Comparison of ENCODE assay signal across 9 cellular contexts in the genomic region with DNA sequence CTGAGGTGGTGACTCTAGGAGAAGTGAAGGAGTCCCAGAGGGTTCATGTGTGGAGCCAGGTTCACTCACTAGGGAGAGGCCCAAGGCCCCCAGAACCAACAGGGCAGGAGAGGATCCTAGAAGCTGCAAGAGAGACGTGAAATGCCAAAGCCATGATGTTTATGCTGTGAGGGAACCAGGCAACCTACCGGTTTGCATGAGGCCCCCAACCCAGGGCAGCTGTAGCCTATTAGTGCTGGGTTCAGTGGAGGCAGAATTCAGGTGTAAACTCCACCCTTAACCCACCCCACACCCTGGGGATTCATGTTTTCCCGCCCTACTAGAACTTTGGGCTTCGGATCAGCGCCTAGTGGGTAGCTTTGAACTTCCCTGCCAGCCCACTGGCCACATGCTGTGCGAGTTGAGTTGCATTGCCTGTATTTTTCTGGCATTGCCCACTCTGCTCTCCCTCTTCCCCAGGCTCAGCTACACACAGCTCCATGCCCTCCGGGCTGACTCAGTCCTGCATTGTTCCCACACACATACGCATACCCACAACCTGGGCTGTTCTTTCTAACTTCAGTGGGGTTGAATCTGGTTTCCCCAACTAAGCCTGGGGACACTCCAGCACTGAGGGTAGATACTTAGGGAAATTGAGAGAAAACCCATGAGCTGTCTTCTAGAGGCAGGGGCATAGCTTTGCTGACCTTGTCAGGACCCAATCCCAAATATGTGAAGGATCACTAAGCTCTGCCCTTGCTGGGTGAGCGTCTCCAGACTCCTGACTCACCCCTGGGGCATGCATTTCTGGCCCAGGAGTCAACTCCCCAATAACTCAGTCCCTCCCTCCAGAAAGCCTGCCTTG. TPM values are rescaled to one million over a fixed set of nuclear protein-coding genes. Genes with fewer than 3 reads are reported as not detected.
A peak's percentile ranks its signal among the peaks of the same experiment; 100 is the strongest.
DNase-seq lines count a peak whose midpoint lies in the region; ATAC-seq, FAIRE-seq and TF ChIP-seq lines count a peak whose summit lies in the region.
"Had no signal": no experiment of that assay in that cellular context is flagged by ENCODE, and none has a peak within 500 bp of the region (broad histone marks: within the 10 kb centered on the region; RNA-seq: fewer than 3 reads in every experiment).

No MANE protein-coding gene starts in this region.

- FAIRE-seq in HepG2 (lab: Jason Lieb, UNC), result no peak

- no peaks in the 10 kb centered on the region for H3K9me2 ChIP-seq in PC-9 (ENCODE audit: insufficient read depth)

- POLR2A ChIA-PET in CD4-positive, alpha-beta T cell (lab: Charles Lee), result interaction anchor here (1.4 kb wide), 1 partner anchor 15 kb away, joined by 3 read pairs; no protein-coding TSS in a partner anchor
- POLR2A ChIA-PET in PC-9 (lab: Charles Lee; ENCODE audit: unreplicated experiment) (interaction anchor here (0.6 kb wide), 3 partner anchors 23 to 61 kb away, joined by 3 to 18 read pairs (median 5); partner anchors contain the start of gene SS18L2), HepG2 (lab: Yijun Ruan, JAX) (interaction anchor here (0.8 to 1.7 kb wide), 3 partner anchors 51 to 105 kb away, joined by 3 to 8 read pairs (median 4); partner anchors contain the start of genes NKTR and SS18L2)

- H3K27ac ChIP-seq in CD4-positive, alpha-beta T cell (ENCODE audit: low read depth, low read length), result no peak overlapping the region
- H3K27ac ChIP-seq in PC-9 (peak overlapping the region; percentile 65), neutrophil (peak overlapping the region; percentile 91), upper lobe of right lung (no peak overlapping the region), HepG2 (ENCODE audit: extremely low read length, insufficient read depth, low read length) (no peak overlapping the region)

- no peak overlapping the region for H3K9ac ChIP-seq in HepG2 (ENCODE audit: insufficient read depth, low read depth, low read length)

- no peaks in the 10 kb centered on the region for H3K9me3 Mint-ChIP-seq in CD4-positive, alpha-beta T cell
- no peaks in the 10 kb centered on the region for H3K9me3 Mint-ChIP-seq in endothelial cell (ENCODE audit: unreplicated experiment)

- CTCF ChIA-PET in CD4-positive, alpha-beta T cell (lab: Charles Lee), result interaction anchor here (1.1 kb wide), 1 partner anchor 60 kb away, joined by 3 read pairs; no protein-coding TSS in a partner anchor
- CTCF ChIA-PET in PC-9 (lab: Charles Lee) (interaction anchor here (0.5 to 0.9 kb wide), 3 partner anchors 51 to 1919 kb away, joined by 3 to 17 read pairs (median 3); partner anchors contain the start of gene NKTR), HepG2 (lab: Yijun Ruan, JAX; ENCODE audit: low intra/inter-chr PET ratio, low total read pairs) (no interaction called here)

- H3K4me1 ChIP-seq in PC-9 (replicated peaks; ENCODE audit: insufficient read depth) (peaks cover 33% of the 10 kb centered on the region), neutrophil (ENCODE audit: control insufficient read depth in 1 of 2, insufficient read depth in 1 of 2, low read depth in 1 of 2, low read length in 1 of 2) (peaks cover 80 to 83% of the 10 kb centered on the region in 2 experiments), upper lobe of right lung (peaks cover 41% of the 10 kb centered on the region), HepG2 (ENCODE audit: insufficient read depth, low read length) (peaks cover 45% of the 10 kb centered on the region)

- H3K4me2 ChIP-seq in PC-9 (peak overlapping the region; percentile 92), HepG2 (ENCODE audit: low read depth, low read length) (no peak overlapping the region)

- H3K79me2 ChIP-seq in PC-9 (ENCODE audit: low read depth), result no peaks in the 10 kb centered on the region
- peaks cover 7% of the 10 kb centered on the region for H3K79me2 ChIP-seq in HepG2 (ENCODE audit: insufficient read depth, low read length)

- BruUV-seq in PC-9 (replicated peaks; lab: Mats Ljungman, UMichigan) (no TSS peak), HepG2 (replicated peaks; lab: Mats Ljungman, UMichigan) (no TSS peak)

- no peaks in the 10 kb centered on the region for H3K36me3 ChIP-seq in PC-9 (ENCODE audit: low read depth)
- H3K36me3 ChIP-seq in neutrophil, result no peaks in the 10 kb centered on the region
- peaks cover 11% of the 10 kb centered on the region for H3K36me3 ChIP-seq in upper lobe of right lung
- H3K36me3 ChIP-seq in HepG2 (replicated peaks in 1 of 2; ENCODE audit: control insufficient read depth in 1 of 2, insufficient read depth in 2 of 2, low read length in 2 of 2), result peaks cover 8 to 10% of the 10 kb centered on the region in 2 experiments; a peak in 4 of 5 replicates

- no peak for TF ChIP-seq CTCF in CD4-positive, alpha-beta T cell (IDR thresholded peaks at IDR 0.05)
- TF ChIP-seq CTCF in PC-9 (conservative IDR thresholded peaks at IDR 0.05), result no peak
- TF ChIP-seq CTCF in endothelial cell (IDR thresholded peaks at IDR 0.05; ENCODE audit: unreplicated experiment), result no peak
- no peak for TF ChIP-seq CTCF in neutrophil (IDR thresholded peaks at IDR 0.05)
- no peak for TF ChIP-seq CTCF in upper lobe of right lung (IDR thresholded peaks at IDR 0.05)
- TF ChIP-seq CTCF in HepG2 (CRISPR knock-in tag; IDR thresholded peaks at IDR 0.05), result no peak

- no peaks in the 10 kb centered on the region for H3K27me3 Mint-ChIP-seq in CD4-positive, alpha-beta T cell
- peaks cover 16% of the 10 kb centered on the region for H3K27me3 Mint-ChIP-seq in endothelial cell (ENCODE audit: unreplicated experiment)

- TF ChIP-seq RAD21 in HepG2 (CRISPR knock-in tag; IDR thresholded peaks at IDR 0.05), result no peak

- peaks cover 39% of the 10 kb centered on the region for H3K4me1 Mint-ChIP-seq in CD4-positive, alpha-beta T cell (ENCODE audit: low read depth)
- H3K4me1 Mint-ChIP-seq in endothelial cell (ENCODE audit: unreplicated experiment), result peaks cover 36% of the 10 kb centered on the region

- WGBS in HepG2 (ENCODE audit: low lambda C conversion rate), result 92% methylated on average over 7 of the region's 9 CpGs

- ATAC-seq in CD4-positive, alpha-beta T cell (ENCODE audit: poor library complexity), result no peak
- ATAC-seq in upper lobe of right lung (no peak), HepG2 (no peak), GM21529 (IDR thresholded peaks at IDR 0.05; ENCODE audit: unreplicated experiment) (no peak)

- TF ChIP-seq EP300 in HepG2 (IDR thresholded peaks at IDR 0.05; ENCODE audit: low read depth in 2 of 2, low read length in 2 of 2), result no peak
- no peak for TF ChIP-seq EP300 in HepG2 (CRISPR knock-in tag; IDR thresholded peaks at IDR 0.05; ENCODE audit: borderline replicate concordance)

- H3K9me3 ChIP-seq in CD4-positive, alpha-beta T cell (ENCODE audit: control insufficient read depth, low read length), result no peaks in the 10 kb centered on the region
- H3K9me3 ChIP-seq in PC-9 (ENCODE audit: insufficient read depth, low read depth), result no peaks in the 10 kb centered on the region
- no peaks in the 10 kb centered on the region for H3K9me3 ChIP-seq in neutrophil
- H3K9me3 ChIP-seq in upper lobe of right lung, result no peaks in the 10 kb centered on the region
- no peaks in the 10 kb centered on the region for H3K9me3 ChIP-seq in HepG2 (ENCODE audit: low read length)

- H3K4me3 ChIP-seq in PC-9 (no peak overlapping the region; the same call in 1 of the 2 replicates), neutrophil (ENCODE audit: low read depth in 1 of 2, low read length in 1 of 2) (peak overlapping the region in 1 of 2 experiments; percentile 78), upper lobe of right lung (no peak overlapping the region), HepG2 (replicated peaks in 1 of 3; ENCODE audit: insufficient read depth in 1 of 3, low read depth in 2 of 3, low read length in 3 of 3) (no peak overlapping the region)

- peak overlapping the region; percentile 51 for H3K4me3 Mint-ChIP-seq in CD4-positive, alpha-beta T cell
- peak overlapping the region; percentile 68 for H3K4me3 Mint-ChIP-seq in endothelial cell (ENCODE audit: unreplicated experiment)

- intact Hi-C loops in CD4-positive, alpha-beta T cell (cut with DNase I, micrococcal nuclease), result loop anchor here in 1 of 2 experiments (5.0 kb wide), 1 partner anchor 91 kb away; no protein-coding TSS in a partner anchor
- intact Hi-C loops in PC-9 (cut with micrococcal nuclease; ENCODE audit: unreplicated experiment), result loop anchor here (1.0 to 2.0 kb wide), 3 partner anchors 33 to 93 kb away; partner anchors contain the start of gene NKTR
- intact Hi-C loops in upper lobe of right lung (cut with DNase I), result no loop called here
- intact Hi-C loops in HepG2 (cut with micrococcal nuclease; ENCODE audit: unreplicated experiment), result loop anchor here (5.0 kb wide), 3 partner anchors 81 to 181 kb away; no protein-coding TSS in a partner anchor

- H3K27me3 ChIP-seq in CD4-positive, alpha-beta T cell (ENCODE audit: control insufficient read depth, insufficient read depth, low read length), result no peaks in the 10 kb centered on the region
- H3K27me3 ChIP-seq in PC-9 (ENCODE audit: insufficient read depth, low read depth), result no peaks in the 10 kb centered on the region
- no peaks in the 10 kb centered on the region for H3K27me3 ChIP-seq in neutrophil
- H3K27me3 ChIP-seq in upper lobe of right lung, result no peaks in the 10 kb centered on the region
- H3K27me3 ChIP-seq in HepG2 (ENCODE audit: control insufficient read depth in 1 of 2, insufficient read depth in 2 of 2, low read length in 2 of 2), result no peaks in the 10 kb centered on the region

- DNase-seq in CD4-positive, alpha-beta T cell, result no peak
- DNase-seq in PC-9 (peak; percentile 64 to 69), endothelial cell (ENCODE audit: low spot score) (no peak), upper lobe of right lung (no peak), HepG2 (ENCODE audit: low spot score) (no peak), NCI-H748 treated with DMSO at 0.1 percent for 48 hours (lab: John Stamatoyannopoulos, UW) (no peak)
- DNase-seq: NCI-H774 had no signal

- no peak for TF ChIP-seq POLR2A in HepG2 (IDR thresholded peaks at IDR 0.05; ENCODE audit: insufficient read depth in 1 of 2, low read depth in 2 of 2, low read length in 2 of 2)

- H3K27ac Mint-ChIP-seq in CD4-positive, alpha-beta T cell, result no peak overlapping the region
- peak overlapping the region; percentile 90 for H3K27ac Mint-ChIP-seq in endothelial cell (ENCODE audit: unreplicated experiment)

- H2AFZ ChIP-seq in PC-9, result no peak overlapping the region
- H2AFZ ChIP-seq in HepG2 (ENCODE audit: low read length), result no peak overlapping the region

- in situ Hi-C loops in HepG2 (cut with HindIII; ENCODE audit: extremely low pct_ligation_motif_present, low pct_unique_long_range_greater_than_20kb), result loop anchor here (5.0 kb wide), 1 partner anchor 96 kb away; no protein-coding TSS in a partner anchor

- peaks cover 21% of the 10 kb centered on the region; the same call in 1 of the 2 replicates for H3F3A ChIP-seq in PC-9 (ENCODE audit: insufficient read depth, low read depth)

- H4K20me1 ChIP-seq in PC-9 (ENCODE audit: insufficient read depth) (no peaks in the 10 kb centered on the region), HepG2 (ENCODE audit: insufficient read depth, low read length) (no peaks in the 10 kb centered on the region)

- H3K36me3 Mint-ChIP-seq in CD4-positive, alpha-beta T cell (ENCODE audit: low read depth), result peaks cover 25% of the 10 kb centered on the region
- peaks cover 16% of the 10 kb centered on the region for H3K36me3 Mint-ChIP-seq in endothelial cell (ENCODE audit: low read depth, unreplicated experiment)

RNA-seq across cellular contexts. Expression of gene ZBTB47, which starts 2.0 kb away (rescaled TPM):
- total RNA-seq in CD4-positive, alpha-beta T cell, result under 1 TPM; 0.47 to 0.80 TPM
- total RNA-seq in PC-9 (2021), result 8.1 and 9.6 TPM in 2 replicates
- total RNA-seq in endothelial cell (ENCODE audit: unreplicated experiment), result 20.5 TPM
- total RNA-seq in upper lobe of right lung, result 28.1 TPM
- total RNA-seq in HepG2 (2016; rRNA removed; fragmentation: Illumina TruSeq; extraction: Trizol), result 1.4 and 3.1 TPM in 2 replicates
- total RNA-seq in HepG2 (2016; cell fraction: cytosol; rRNA removed; fragmentation: Illumina TruSeq; extraction: Trizol; ENCODE audit: low read depth), result 0.20 and 0.44 TPM in 2 replicates
- total RNA-seq in HepG2 (2016; cell fraction: insoluble cytoplasmic fraction; rRNA removed; fragmentation: Illumina TruSeq; extraction: Trizol), result 1.4 and 3.1 TPM in 2 replicates
- total RNA-seq in HepG2 (2016; cell fraction: membrane; rRNA removed; fragmentation: Illumina TruSeq; extraction: Trizol), result 1.5 and 1.6 TPM in 2 replicates
- 2.9 and 3.4 TPM in 2 replicates for total RNA-seq in HepG2 (2016; cell fraction: nucleus; rRNA removed; fragmentation: Illumina TruSeq; extraction: Trizol)
- polyA plus RNA-seq in HepG2 (2011; rRNA removed), result 1.5 and 2.4 TPM in 2 replicates
- 1.3 and 1.5 TPM in 2 replicates for polyA plus RNA-seq in HepG2 (2011; cell fraction: cytosol; rRNA removed)
- polyA plus RNA-seq in HepG2 (2011; cell fraction: nucleus; rRNA removed), result 5.0 and 5.4 TPM in 2 replicates
- polyA plus RNA-seq in HepG2 (2012), result 1.1 and 1.5 TPM in 2 replicates
- 0.19 and 0.20 TPM in 2 replicates for polyA plus RNA-seq in HepG2 (2016; cell fraction: cytosol; fragmentation: Illumina TruSeq; extraction: Trizol; ENCODE audit: low read depth)
- 1.4 and 1.5 TPM in 2 replicates for polyA plus RNA-seq in HepG2 (2016; cell fraction: insoluble cytoplasmic fraction; fragmentation: Illumina TruSeq; extraction: Trizol; ENCODE audit: low read depth)
- 0.82 and 1.3 TPM in 2 replicates for polyA plus RNA-seq in HepG2 (2016; cell fraction: membrane; fragmentation: Illumina TruSeq; extraction: Trizol; ENCODE audit: low read depth)
- polyA plus RNA-seq in HepG2 (2016; cell fraction: nucleus; fragmentation: Illumina TruSeq; extraction: Trizol; ENCODE audit: insufficient read depth, low read depth), result 2.3 and 3.8 TPM in 2 replicates
- polyA minus RNA-seq in HepG2 (2011; rRNA and poly(A)+ RNA removed; ENCODE audit: low replicate concordance), result 7.3 and 12.7 TPM in 2 replicates
- polyA minus RNA-seq in HepG2 (2011; cell fraction: cytosol; rRNA and poly(A)+ RNA removed), result 1.7 and 1.8 TPM in 2 replicates
- polyA minus RNA-seq in HepG2 (2011; cell fraction: nucleus; rRNA and poly(A)+ RNA removed), result 4.7 and 5.2 TPM in 2 replicates

RNA-seq across cellular contexts. Expression of gene KLHL40, which starts 33.9 kb away (rescaled TPM):
- total RNA-seq in CD4-positive, alpha-beta T cell, result not detected
- not detected in 2 replicates for total RNA-seq in PC-9 (2021)
- not detected for total RNA-seq in endothelial cell (ENCODE audit: unreplicated experiment)
- not detected for total RNA-seq in upper lobe of right lung
- total RNA-seq in HepG2 (2016; rRNA removed; fragmentation: Illumina TruSeq; extraction: Trizol), result not detected in 2 replicates
- total RNA-seq in HepG2 (2016; cell fraction: cytosol; rRNA removed; fragmentation: Illumina TruSeq; extraction: Trizol; ENCODE audit: low read depth), result not detected in 2 replicates
- not detected in 2 replicates for total RNA-seq in HepG2 (2016; cell fraction: insoluble cytoplasmic fraction; rRNA removed; fragmentation: Illumina TruSeq; extraction: Trizol)
- not detected in 2 replicates for total RNA-seq in HepG2 (2016; cell fraction: membrane; rRNA removed; fragmentation: Illumina TruSeq; extraction: Trizol)
- total RNA-seq in HepG2 (2016; cell fraction: nucleus; rRNA removed; fragmentation: Illumina TruSeq; extraction: Trizol), result not detected in 2 replicates
- polyA plus RNA-seq in HepG2 (2011; rRNA removed), result not detected in 2 replicates
- polyA plus RNA-seq in HepG2 (2011; cell fraction: cytosol; rRNA removed), result not detected in 2 replicates
- not detected in 2 replicates for polyA plus RNA-seq in HepG2 (2011; cell fraction: nucleus; rRNA removed)
- polyA plus RNA-seq in HepG2 (2012), result not detected in 2 replicates
- not detected in 2 replicates for polyA plus RNA-seq in HepG2 (2016; cell fraction: cytosol; fragmentation: Illumina TruSeq; extraction: Trizol; ENCODE audit: low read depth)
- not detected in 2 replicates for polyA plus RNA-seq in HepG2 (2016; cell fraction: insoluble cytoplasmic fraction; fragmentation: Illumina TruSeq; extraction: Trizol; ENCODE audit: low read depth)
- not detected in 2 replicates for polyA plus RNA-seq in HepG2 (2016; cell fraction: membrane; fragmentation: Illumina TruSeq; extraction: Trizol; ENCODE audit: low read depth)
- polyA plus RNA-seq in HepG2 (2016; cell fraction: nucleus; fragmentation: Illumina TruSeq; extraction: Trizol; ENCODE audit: insufficient read depth, low read depth), result not detected in 2 replicates
- 0.12 TPM in 1 of 2 replicates, not detected in the other for polyA minus RNA-seq in HepG2 (2011; rRNA and poly(A)+ RNA removed; ENCODE audit: low replicate concordance)
- not detected in 2 replicates for polyA minus RNA-seq in HepG2 (2011; cell fraction: cytosol; rRNA and poly(A)+ RNA removed)
- polyA minus RNA-seq in HepG2 (2011; cell fraction: nucleus; rRNA and poly(A)+ RNA removed), result not detected in 2 replicates

RNA-seq across cellular contexts. Expression of gene NKTR, which starts 51.0 kb away (rescaled TPM):
- total RNA-seq in CD4-positive, alpha-beta T cell, result 100 to 1,000 TPM; 236 to 249 TPM
- total RNA-seq in PC-9 (2021), result 66.0 and 70.5 TPM in 2 replicates
- total RNA-seq in endothelial cell (ENCODE audit: unreplicated experiment), result 118 TPM
- 92.1 TPM for total RNA-seq in upper lobe of right lung
- 24.9 and 59.6 TPM in 2 replicates for total RNA-seq in HepG2 (2016; rRNA removed; fragmentation: Illumina TruSeq; extraction: Trizol)
- total RNA-seq in HepG2 (2016; cell fraction: cytosol; rRNA removed; fragmentation: Illumina TruSeq; extraction: Trizol; ENCODE audit: low read depth), result 14.8 and 15.5 TPM in 2 replicates
- 23.0 and 60.3 TPM in 2 replicates for total RNA-seq in HepG2 (2016; cell fraction: insoluble cytoplasmic fraction; rRNA removed; fragmentation: Illumina TruSeq; extraction: Trizol)
- 11.2 and 12.9 TPM in 2 replicates for total RNA-seq in HepG2 (2016; cell fraction: membrane; rRNA removed; fragmentation: Illumina TruSeq; extraction: Trizol)
- 180 and 195 TPM in 2 replicates for total RNA-seq in HepG2 (2016; cell fraction: nucleus; rRNA removed; fragmentation: Illumina TruSeq; extraction: Trizol)
- 35.0 and 41.3 TPM in 2 replicates for polyA plus RNA-seq in HepG2 (2011; rRNA removed)
- polyA plus RNA-seq in HepG2 (2011; cell fraction: cytosol; rRNA removed), result 3.9 and 5.3 TPM in 2 replicates
- polyA plus RNA-seq in HepG2 (2011; cell fraction: nucleus; rRNA removed), result 102 and 127 TPM in 2 replicates
- 39.9 and 52.7 TPM in 2 replicates for polyA plus RNA-seq in HepG2 (2012)
- polyA plus RNA-seq in HepG2 (2016; cell fraction: cytosol; fragmentation: Illumina TruSeq; extraction: Trizol; ENCODE audit: low read depth), result 0.61 and 0.64 TPM in 2 replicates
- 14.4 and 15.0 TPM in 2 replicates for polyA plus RNA-seq in HepG2 (2016; cell fraction: insoluble cytoplasmic fraction; fragmentation: Illumina TruSeq; extraction: Trizol; ENCODE audit: low read depth)
- 2.1 and 2.2 TPM in 2 replicates for polyA plus RNA-seq in HepG2 (2016; cell fraction: membrane; fragmentation: Illumina TruSeq; extraction: Trizol; ENCODE audit: low read depth)
- 227 and 250 TPM in 2 replicates for polyA plus RNA-seq in HepG2 (2016; cell fraction: nucleus; fragmentation: Illumina TruSeq; extraction: Trizol; ENCODE audit: insufficient read depth, low read depth)
- polyA minus RNA-seq in HepG2 (2011; rRNA and poly(A)+ RNA removed; ENCODE audit: low replicate concordance), result 26.3 and 26.4 TPM in 2 replicates
- 7.3 and 10.2 TPM in 2 replicates for polyA minus RNA-seq in HepG2 (2011; cell fraction: cytosol; rRNA and poly(A)+ RNA removed)
- 385 and 392 TPM in 2 replicates for polyA minus RNA-seq in HepG2 (2011; cell fraction: nucleus; rRNA and poly(A)+ RNA removed)

RNA-seq across cellular contexts. Expression of gene HHATL, which starts 51.1 kb away (rescaled TPM):
- total RNA-seq in CD4-positive, alpha-beta T cell, result not detected
- total RNA-seq in PC-9 (2021) (not detected in 2 replicates), endothelial cell (ENCODE audit: unreplicated experiment) (not detected), upper lobe of right lung (not detected), HepG2 (2016; rRNA removed; fragmentation: Illumina TruSeq; extraction: Trizol) (not detected in 2 replicates)
- total RNA-seq in HepG2 (2016; cell fraction: cytosol; rRNA removed; fragmentation: Illumina TruSeq; extraction: Trizol; ENCODE audit: low read depth), result not detected in 2 replicates
- not detected in 2 replicates for total RNA-seq in HepG2 (2016; cell fraction: insoluble cytoplasmic fraction; rRNA removed; fragmentation: Illumina TruSeq; extraction: Trizol)
- total RNA-seq in HepG2 (2016; cell fraction: membrane; rRNA removed; fragmentation: Illumina TruSeq; extraction: Trizol), result not detected in 2 replicates
- 0.62 TPM in 1 of 2 replicates, not detected in the other for total RNA-seq in HepG2 (2016; cell fraction: nucleus; rRNA removed; fragmentation: Illumina TruSeq; extraction: Trizol)
- polyA plus RNA-seq in HepG2 (2011; rRNA removed), result 0.04 and 0.26 TPM in 2 replicates
- polyA plus RNA-seq in HepG2 (2011; cell fraction: cytosol; rRNA removed), result 0.08 TPM in 2 replicates
- polyA plus RNA-seq in HepG2 (2011; cell fraction: nucleus; rRNA removed), result 0.74 and 1.2 TPM in 2 replicates
- not detected in 2 replicates for polyA plus RNA-seq in HepG2 (2012)
- polyA plus RNA-seq in HepG2 (2016; cell fraction: cytosol; fragmentation: Illumina TruSeq; extraction: Trizol; ENCODE audit: low read depth), result not detected in 2 replicates
- not detected in 2 replicates for polyA plus RNA-seq in HepG2 (2016; cell fraction: insoluble cytoplasmic fraction; fragmentation: Illumina TruSeq; extraction: Trizol; ENCODE audit: low read depth)
- not detected in 2 replicates for polyA plus RNA-seq in HepG2 (2016; cell fraction: membrane; fragmentation: Illumina TruSeq; extraction: Trizol; ENCODE audit: low read depth)
- polyA plus RNA-seq in HepG2 (2016; cell fraction: nucleus; fragmentation: Illumina TruSeq; extraction: Trizol; ENCODE audit: insufficient read depth, low read depth), result not detected in 2 replicates
- polyA minus RNA-seq in HepG2 (2011; rRNA and poly(A)+ RNA removed; ENCODE audit: low replicate concordance), result not detected in 2 replicates
- polyA minus RNA-seq in HepG2 (2011; cell fraction: cytosol; rRNA and poly(A)+ RNA removed), result not detected in 2 replicates
- 0.62 TPM in 1 of 2 replicates, not detected in the other for polyA minus RNA-seq in HepG2 (2011; cell fraction: nucleus; rRNA and poly(A)+ RNA removed)

Comparison
In these comparisons a context has a peak if more than half of its experiments do, and no peak if none do; other contexts are left out.
1. DNase-seq: peak in PC-9 (2 of 2); none in CD4-positive, alpha-beta T cell (0 of 10), endothelial cell (single experiment), upper lobe of right lung (single experiment), HepG2 (single experiment) and NCI-H748 treated with DMSO at 0.1 percent for 48 hours (single experiment).
2. H3K27ac ChIP-seq: peak in PC-9 (single experiment) and neutrophil (single experiment); none in CD4-positive, alpha-beta T cell (single experiment), upper lobe of right lung (single experiment) and HepG2 (single experiment).